13 cellular contexts compared by ENCODE assay signal in genomic region chr7:138235207-138235606, GRCh38.
DNase-seq lines count a peak whose midpoint lies in the region; ATAC-seq and TF ChIP-seq lines count a peak whose summit lies in the region.
"Had no signal": no experiment of that assay in that cellular context is flagged by ENCODE, and none has a peak within 500 bp of the region (broad histone marks: within the 10 kb centered on the region; RNA-seq: fewer than 3 reads in every experiment).

No MANE protein-coding gene starts in this region.

- intact Hi-C loops in body of pancreas (cut with DNase I): no loop called here
- intact Hi-C loops in stomach (cut with DNase I; ENCODE audit: low total_unique reads): no loop called here
- intact Hi-C loops in prostate gland (cut with DNase I): no loop called here

- H3K9me3 ChIP-seq in body of pancreas (no peaks in the 10 kb centered on the region), liver (ENCODE audit: control insufficient read depth in 4 of 4, low read length in 3 of 4) (peaks cover 0 to 3% (median 0%) of the 10 kb centered on the region in 4 donors), stomach (peaks cover 0 to 13% (median 5%) of the 10 kb centered on the region in 4 donors), prostate gland (no peaks in the 10 kb centered on the region)

- ATAC-seq in body of pancreas: peak; percentile 77
- ATAC-seq in HG02642 (IDR thresholded peaks at IDR 0.05; ENCODE audit: poor library complexity, unreplicated experiment): no peak
- ATAC-seq: GM23338 had no signal

- no peak overlapping the region for H3K9ac ChIP-seq in liver (ENCODE audit: low read depth in 1 of 2, low read length in 2 of 2)

- H3K36me3 ChIP-seq in body of pancreas (replicated peaks in 1 of 2; ENCODE audit: insufficient read depth in 1 of 2, low read depth in 2 of 2): no peaks in the 10 kb centered on the region
- H3K36me3 ChIP-seq in liver (ENCODE audit: control insufficient read depth in 4 of 4, insufficient read depth in 3 of 4, low read depth in 1 of 4, low read length in 3 of 4): no peaks in the 10 kb centered on the region
- H3K36me3 ChIP-seq in stomach: no peaks in the 10 kb centered on the region
- no peaks in the 10 kb centered on the region for H3K36me3 ChIP-seq in prostate gland

- TF ChIP-seq RAD21 in liver (IDR thresholded peaks at IDR 0.05): peak; percentile 8 to 38

- H3K4me1 ChIP-seq in body of pancreas (peaks cover 7% of the 10 kb centered on the region), liver (ENCODE audit: control insufficient read depth in 4 of 4, insufficient read depth in 4 of 4, low read length in 3 of 4) (peaks cover 1 to 28% (median 10%) of the 10 kb centered on the region in 4 donors), stomach (no peaks in the 10 kb centered on the region), prostate gland (replicated peaks) (no peaks in the 10 kb centered on the region)

- TF ChIP-seq CTCF in body of pancreas (IDR thresholded peaks at IDR 0.05): no peak
- TF ChIP-seq CTCF in liver (IDR thresholded peaks at IDR 0.05; ENCODE audit: low read depth, low read length, missing input control): no peak
- no peak for TF ChIP-seq CTCF in stomach (IDR thresholded peaks at IDR 0.05)
- no peak for TF ChIP-seq CTCF in prostate gland (IDR thresholded peaks at IDR 0.05)

- H3K27me3 ChIP-seq in body of pancreas (no peaks in the 10 kb centered on the region), liver (ENCODE audit: control insufficient read depth in 4 of 4, insufficient read depth in 4 of 4, low read length in 3 of 4) (no peaks in the 10 kb centered on the region), stomach (no peaks in the 10 kb centered on the region), prostate gland (replicated peaks; ENCODE audit: insufficient read depth) (no peaks in the 10 kb centered on the region)

- peak overlapping the region in 1 of 4 donors; percentile 10 for H3K27ac ChIP-seq in body of pancreas
- H3K27ac ChIP-seq in liver (ENCODE audit: low read depth in 1 of 2, low read length in 2 of 2): peak overlapping the region; percentile 77 to 80
- H3K27ac ChIP-seq in stomach: no peak overlapping the region
- no peak overlapping the region for H3K27ac ChIP-seq in prostate gland

- TF ChIP-seq POLR2A in body of pancreas (IDR thresholded peaks at IDR 0.05) (no peak), stomach (IDR thresholded peaks at IDR 0.05) (no peak), prostate gland (IDR thresholded peaks at IDR 0.05) (no peak)

- TF ChIP-seq EP300 in stomach (IDR thresholded peaks at IDR 0.05): no peak

- WGBS in body of pancreas, 2 donors: 36 to 44% methylated on average over 3 of the region's 3 CpGs
- 34% methylated on average over 3 of the region's 3 CpGs for WGBS in liver
- 40 to 60% (median 48%) methylated on average over 3 of the region's 3 CpGs for WGBS in stomach, 5 donors
- 48% methylated on average over 3 of the region's 3 CpGs for WGBS in prostate gland

- DNase-seq in NCI-H226 (peak; percentile 24), body of pancreas (peak; percentile 45 to 60 (median 47)), stomach (peak; percentile 49), dermis blood vessel endothelial cell (no peak), prostate gland (ENCODE audit: low spot score) (no peak)
- DNase-seq: C1 segment of cervical spinal cord; Calu3; CD4-positive, alpha-beta T cell; DMS 273 treated with DMSO at 0.1 percent for 48 hours; H9 had no signal

- H3K4me3 ChIP-seq in body of pancreas (no peak overlapping the region), liver (ENCODE audit: low read depth in 1 of 3, low read length in 3 of 3) (no peak overlapping the region), stomach (no peak overlapping the region), prostate gland (no peak overlapping the region)
- H3K4me3 ChIP-seq: GM23338 had no signal

TF ChIP-seq in liver, 16 proteins besides CTCF, POLR2A, EP300 and RAD21:
- TF ChIP-seq ATF3 (IDR thresholded peaks at IDR 0.05) (peak; percentile 60), REST (IDR thresholded peaks at IDR 0.05) (no peak), NR2F2 (IDR thresholded peaks at IDR 0.05) (no peak), HNF4A (conservative IDR thresholded peaks at IDR 0.05) (peak; percentile 65 to 69), JUND (IDR thresholded peaks at IDR 0.05) (peak in 1 of 2 donors; percentile 48), FOXA1 (IDR thresholded peaks at IDR 0.05) (peak; percentile 42), ZBTB33 (IDR thresholded peaks at IDR 0.05) (no peak), GABPA (IDR thresholded peaks at IDR 0.05 in 1 of 2, conservative IDR thresholded peaks at IDR 0.05 in 1 of 2) (no peak), FOXA2 (IDR thresholded peaks at IDR 0.05) (peak; percentile 37), RXRA (IDR thresholded peaks at IDR 0.05) (peak; percentile 81 to 91), TAF1 (conservative IDR thresholded peaks at IDR 0.05) (no peak), MAX (IDR thresholded peaks at IDR 0.05) (no peak), SP1 (IDR thresholded peaks at IDR 0.05) (peak; percentile 81), YY1 (IDR thresholded peaks at IDR 0.05) (peak; percentile 41), HNF4G (IDR thresholded peaks at IDR 0.05) (peak; percentile 25), EGR1 (IDR thresholded peaks at IDR 0.05; ENCODE audit: low read depth in 2 of 2) (peak in 1 of 2 donors; percentile 30)

Comparison
In these comparisons a context has a peak if more than half of its experiments do, and no peak if none do; other contexts are left out.
1. DNase-seq: peak in NCI-H226 (single experiment), body of pancreas (4 of 4) and stomach (single experiment); none in dermis blood vessel endothelial cell (single experiment) and prostate gland (single experiment).
2. H3K27ac ChIP-seq: peak in liver (2 of 2); none in stomach (0 of 5) and prostate gland (0 of 2).